Comparison of ENCODE assay signal across 12 cellular contexts in genomic region chr3:23808525-23808924, GRCh38. TPM values are rescaled to one million over a fixed set of nuclear protein-coding genes. Genes with fewer than 3 reads are reported as not detected.
A peak's percentile ranks its signal among the peaks of the same experiment; 100 is the strongest.
DNase-seq lines count a peak whose midpoint lies in the region; ATAC-seq and TF ChIP-seq lines count a peak whose summit lies in the region.
"Had no signal": no experiment of that assay in that cellular context is flagged by ENCODE, and none has a peak within 500 bp of the region (broad histone marks: within the 10 kb centered on the region; RNA-seq: fewer than 3 reads in every experiment).

No MANE protein-coding gene starts in this region.

- WGBS in tibial nerve, 2 donors: 62 to 64% methylated on average over 5 of the region's 5 CpGs

- H3K36me3 ChIP-seq in tibial nerve: no peaks in the 10 kb centered on the region

- H3K4me3 Mint-ChIP-seq in activated naive CD8-positive, alpha-beta T cell: peak overlapping the region; percentile 94
- H3K4me3 Mint-ChIP-seq in activated naive CD8-positive, alpha-beta T cell treated with anti-CD3 and anti-CD28 coated beads, Interleukin-2, amount 50 U/mL, for 24 hours: no peak overlapping the region
- H3K4me3 Mint-ChIP-seq in T-cell (peak overlapping the region; percentile 96 to 98 (median 98)), glutamatergic neuron (ENCODE audit: unreplicated experiment) (peak overlapping the region; percentile 10)

- H3K27ac ChIP-seq in tibial nerve: peak overlapping the region in 3 of 4 donors; percentile 60 to 94 (median 90)
- H3K27ac ChIP-seq: C4-2B had no signal

- no peak for DNase-seq in activated naive CD8-positive, alpha-beta T cell treated with anti-CD3 and anti-CD28 coated beads, Interleukin-2, amount 50 U/mL, for 24 hours
- DNase-seq in T-cell: no peak
- DNase-seq in glutamatergic neuron: no peak
- no peak for DNase-seq in tibial nerve (ENCODE audit: low spot score in 2 of 2)
- DNase-seq in DMS 273 (lab: John Stamatoyannopoulos, UW; ENCODE audit: unreplicated experiment): no peak
- DNase-seq in NCI-H1092 treated with DMSO at 0.1 percent for 48 hours (lab: John Stamatoyannopoulos, UW): no peak
- DNase-seq: activated CD4-positive, CD25-positive, alpha-beta regulatory T cell; cerebellar nuclear complex; testis had no signal

- CTCF ChIA-PET in T-cell (lab: Charles Lee): interaction anchor here (0.6 to 0.9 kb wide), 3 partner anchors 19 to 78 kb away, joined by 3 read pairs; no protein-coding TSS in a partner anchor

- H3K9me3 Mint-ChIP-seq in activated naive CD8-positive, alpha-beta T cell (ENCODE audit: low read depth): no peaks in the 10 kb centered on the region
- no peaks in the 10 kb centered on the region for H3K9me3 Mint-ChIP-seq in activated naive CD8-positive, alpha-beta T cell treated with anti-CD3 and anti-CD28 coated beads, Interleukin-2, amount 50 U/mL, for 24 hours
- H3K9me3 Mint-ChIP-seq in T-cell: no peaks in the 10 kb centered on the region
- peaks cover 12% of the 10 kb centered on the region for H3K9me3 Mint-ChIP-seq in glutamatergic neuron (ENCODE audit: unreplicated experiment)

- H3K4me3 ChIP-seq in tibial nerve: no peak overlapping the region
- H3K4me3 ChIP-seq: testis had no signal

- TF ChIP-seq POLR2A in tibial nerve (IDR thresholded peaks at IDR 0.05): no peak

- peak overlapping the region; percentile 99 for H3K27ac Mint-ChIP-seq in activated naive CD8-positive, alpha-beta T cell
- no peak overlapping the region for H3K27ac Mint-ChIP-seq in activated naive CD8-positive, alpha-beta T cell treated with anti-CD3 and anti-CD28 coated beads, Interleukin-2, amount 50 U/mL, for 24 hours
- H3K27ac Mint-ChIP-seq in T-cell: peak overlapping the region; percentile 92 to 96
- H3K27ac Mint-ChIP-seq in glutamatergic neuron (ENCODE audit: unreplicated experiment): no peak overlapping the region

- no peaks in the 10 kb centered on the region for H3K27me3 ChIP-seq in tibial nerve
- H3K27me3 ChIP-seq: testis had no signal

- H3K4me1 ChIP-seq in tibial nerve: peaks cover 0 to 56% (median 17%) of the 10 kb centered on the region in 4 donors

- TF ChIP-seq EP300 in tibial nerve (IDR thresholded peaks at IDR 0.05): no peak

- H3K27me3 Mint-ChIP-seq in activated naive CD8-positive, alpha-beta T cell: no peaks in the 10 kb centered on the region
- H3K27me3 Mint-ChIP-seq in activated naive CD8-positive, alpha-beta T cell treated with anti-CD3 and anti-CD28 coated beads, Interleukin-2, amount 50 U/mL, for 24 hours: peaks cover 8% of the 10 kb centered on the region
- H3K27me3 Mint-ChIP-seq in T-cell (no peaks in the 10 kb centered on the region), glutamatergic neuron (ENCODE audit: unreplicated experiment) (peaks cover 11% of the 10 kb centered on the region)

- ATAC-seq in activated naive CD8-positive, alpha-beta T cell treated with anti-CD3 and anti-CD28 coated beads, Interleukin-2, amount 50 U/mL, for 24 hours: no peak
- no peak for ATAC-seq in T-cell (replicated peaks in 1 of 4)
- no peak for ATAC-seq in HG03108 (IDR thresholded peaks at IDR 0.05; ENCODE audit: unreplicated experiment)

- TF ChIP-seq CTCF in glutamatergic neuron (IDR thresholded peaks at IDR 0.05; ENCODE audit: partially characterized antibody, unreplicated experiment): no peak
- TF ChIP-seq CTCF in tibial nerve (IDR thresholded peaks at IDR 0.05): no peak

- no peaks in the 10 kb centered on the region for H3K9me3 ChIP-seq in tibial nerve
- H3K9me3 ChIP-seq: testis had no signal

- H3K4me1 Mint-ChIP-seq in activated naive CD8-positive, alpha-beta T cell (ENCODE audit: low read depth): peaks cover 66% of the 10 kb centered on the region
- peaks cover 68% of the 10 kb centered on the region for H3K4me1 Mint-ChIP-seq in activated naive CD8-positive, alpha-beta T cell treated with anti-CD3 and anti-CD28 coated beads, Interleukin-2, amount 50 U/mL, for 24 hours
- H3K4me1 Mint-ChIP-seq in T-cell (peaks cover 57 to 63% (median 62%) of the 10 kb centered on the region in 3 donors), glutamatergic neuron (ENCODE audit: low read depth, unreplicated experiment) (peaks cover 21% of the 10 kb centered on the region)

- POLR2A ChIA-PET in T-cell (lab: Charles Lee): interaction anchor here in 1 of 2 donors (0.5 kb wide), 1 partner anchor 23 kb away, joined by 3 read pairs; no protein-coding TSS in a partner anchor

- H3K36me3 Mint-ChIP-seq in activated naive CD8-positive, alpha-beta T cell: peaks cover 9% of the 10 kb centered on the region
- H3K36me3 Mint-ChIP-seq in activated naive CD8-positive, alpha-beta T cell treated with anti-CD3 and anti-CD28 coated beads, Interleukin-2, amount 50 U/mL, for 24 hours (ENCODE audit: low read depth): peaks cover 22% of the 10 kb centered on the region
- H3K36me3 Mint-ChIP-seq in T-cell (peaks cover 15% of the 10 kb centered on the region), glutamatergic neuron (ENCODE audit: unreplicated experiment) (peaks cover 5% of the 10 kb centered on the region)

RNA-seq across cellular contexts. Expression of gene UBE2E1, which starts 2.8 kb away (rescaled TPM):
- 10 to 100 TPM; 39.1 to 71.8 (median 51.6) TPM for total RNA-seq in T-cell
- total RNA-seq in glutamatergic neuron (ENCODE audit: unreplicated experiment): 74.2 TPM
- total RNA-seq in tibial nerve: 100 to 1,000 TPM in 2 of 4 donors, 10 to 100 TPM in 2; 55.1 to 132 (median 99.5) TPM

Comparison
In these comparisons a context has a peak if more than half of its experiments do, and no peak if none do; other contexts are left out.
1. H3K27ac Mint-ChIP-seq: peak in activated naive CD8-positive, alpha-beta T cell (single experiment) and T-cell (2 of 2); none in activated naive CD8-positive, alpha-beta T cell treated with anti-CD3 and anti-CD28 coated beads, Interleukin-2, amount 50 U/mL, for 24 hours (single experiment) and glutamatergic neuron (single experiment).